In the genomic region with DNA sequence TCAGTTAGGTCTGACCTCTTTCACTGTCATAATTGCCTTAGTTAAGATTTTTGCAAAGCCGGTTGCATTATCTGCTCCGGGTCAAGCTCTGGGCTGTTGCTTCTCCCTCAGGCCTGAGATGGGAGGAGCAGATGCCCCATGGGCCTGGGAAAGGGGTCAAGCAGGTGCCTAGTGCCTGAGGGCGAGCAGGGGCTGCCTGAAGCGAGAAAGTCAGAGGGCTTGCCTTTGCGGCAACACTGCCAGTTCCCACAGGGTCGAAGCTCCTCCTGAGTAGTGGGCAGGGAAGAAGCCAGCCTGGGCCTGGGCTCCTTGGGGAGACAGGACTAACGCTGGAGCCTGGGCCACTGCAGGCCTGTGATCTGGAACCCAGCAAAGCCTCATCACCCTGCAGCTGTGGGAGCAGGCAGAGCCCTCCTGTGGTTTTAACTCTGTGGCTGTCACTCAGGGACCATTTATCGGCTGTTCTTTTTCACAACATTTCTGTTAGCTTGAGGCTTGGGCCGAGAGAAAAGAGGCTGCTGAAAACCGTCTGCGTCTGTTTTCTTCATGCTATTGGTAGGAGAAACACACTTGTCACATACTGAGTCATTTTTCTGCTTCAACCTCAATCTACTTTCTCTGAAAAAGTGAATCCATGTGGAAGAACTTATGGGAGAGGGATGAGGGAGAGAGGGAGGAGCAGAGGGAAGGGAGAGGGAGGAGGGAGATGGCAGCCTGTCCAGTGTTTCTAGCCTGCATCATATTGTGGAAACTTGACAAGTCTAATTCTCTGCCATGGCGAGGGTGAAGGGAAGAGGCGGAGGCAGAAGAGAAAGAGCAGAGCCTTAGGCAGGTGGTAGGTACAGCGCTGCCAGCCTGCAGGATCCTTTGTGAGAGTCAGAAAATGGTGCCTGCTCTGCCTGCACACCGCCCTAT, we compare ENCODE assay signal across 8 cellular contexts.
DNase-seq lines count a peak whose midpoint lies in the region; TF ChIP-seq lines count a peak whose summit lies in the region.

No MANE protein-coding gene starts in this region.

- no peak overlapping the region for H3K4me3 Mint-ChIP-seq in nephron

- no peaks in the 10 kb centered on the region for H3K36me3 Mint-ChIP-seq in nephron (ENCODE audit: low read depth)

- H3K4me1 Mint-ChIP-seq in nephron = peaks cover 14% of the 10 kb centered on the region

- peaks cover 4% of the 10 kb centered on the region for H3K27me3 Mint-ChIP-seq in nephron (ENCODE audit: low read depth)

- peak; percentile 32 for DNase-seq in NCI-H82 (lab: John Stamatoyannopoulos, UW)
- DNase-seq in NCI-H82 treated with DMSO at 0.1 percent for 48 hours (lab: John Stamatoyannopoulos, UW; ENCODE audit: unreplicated experiment) = no peak
- peak; percentile 82 for DNase-seq in MV-4-11 (lab: John Stamatoyannopoulos, UW)
- DNase-seq in activated gamma-delta T cell treated with anti-CD3 and anti-CD28 coated beads, Interleukin-2, amount 50 U/mL, for 16 hours (ENCODE audit: low read depth) = peak; percentile 42
- no peak for DNase-seq in NCI-H345 treated with DMSO at 0.1 percent for 48 hours (lab: John Stamatoyannopoulos, UW; ENCODE audit: unreplicated experiment)
- no peak for DNase-seq in pons (ENCODE audit: low spot score)
- no peak for DNase-seq in HT-29 (ENCODE audit: low spot score)

- H3K9me3 Mint-ChIP-seq in nephron = peaks cover 4% of the 10 kb centered on the region

- H3K27ac Mint-ChIP-seq in nephron = peak overlapping the region in 2 of 3 experiments; percentile 23 to 51

- no peak for TF ChIP-seq CTCF in nephron (IDR thresholded peaks at IDR 0.05; ENCODE audit: unreplicated experiment in 3 of 3)

Comparison
In these comparisons a context has a peak if more than half of its experiments do, and no peak if none do; other contexts are left out.
1. DNase-seq: peak in NCI-H82 (single experiment), MV-4-11 (single experiment) and activated gamma-delta T cell treated with anti-CD3 and anti-CD28 coated beads, Interleukin-2, amount 50 U/mL, for 16 hours (single experiment); none in NCI-H82 treated with DMSO at 0.1 percent for 48 hours (single experiment), NCI-H345 treated with DMSO at 0.1 percent for 48 hours (single experiment), pons (single experiment) and HT-29 (single experiment).